ENCODE assay signal across 8 cellular contexts in the genomic region with DNA sequence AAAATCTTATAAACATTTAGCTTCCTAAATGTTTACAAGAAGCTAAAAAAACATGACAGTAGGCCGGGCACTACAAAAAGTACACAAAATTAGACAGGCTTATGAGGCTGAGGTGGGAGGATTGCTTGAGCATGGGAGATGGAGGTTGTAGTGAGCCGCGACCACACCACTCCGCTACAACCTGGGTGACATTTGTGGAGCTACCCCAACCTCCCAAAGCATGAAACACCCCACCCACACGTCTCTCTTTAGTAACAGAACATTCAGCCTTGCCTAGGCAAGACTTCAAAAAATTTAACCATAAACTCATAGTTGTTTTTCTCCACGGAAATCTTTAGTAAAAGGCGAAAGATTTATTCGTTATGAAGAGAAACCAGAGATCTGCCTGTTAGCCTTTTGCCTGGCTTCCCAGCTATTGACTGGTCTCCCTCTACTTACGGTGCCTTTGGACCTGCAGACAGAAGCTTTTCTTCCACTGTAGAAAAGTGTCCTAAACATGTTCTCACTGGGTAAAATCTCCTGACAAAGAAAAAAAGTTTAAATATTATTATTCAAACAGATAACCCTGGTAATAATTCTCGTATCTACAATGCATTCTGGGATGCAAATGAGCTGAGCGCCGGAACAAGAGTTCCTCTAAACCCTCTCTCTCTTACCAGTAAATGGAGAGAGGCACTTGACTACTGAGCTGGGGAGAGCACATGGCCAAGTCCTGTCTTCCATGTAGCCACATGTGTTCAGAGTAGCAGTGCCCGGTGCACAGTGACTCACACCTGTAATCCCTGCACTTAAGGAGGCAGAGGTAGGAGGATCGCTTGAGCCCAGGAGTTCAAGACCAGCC. TPM values are rescaled to one million over a fixed set of nuclear protein-coding genes. Genes with fewer than 3 reads are reported as not detected.
DNase-seq lines count a peak whose midpoint lies in the region; ATAC-seq and TF ChIP-seq lines count a peak whose summit lies in the region.

No MANE protein-coding gene starts in this region.

- H3K27ac Mint-ChIP-seq in Calu3 (ENCODE audit: unreplicated experiment): peak overlapping the region; percentile 96

- H3K36me3 Mint-ChIP-seq in Calu3 (ENCODE audit: insufficient read depth, unreplicated experiment): peaks cover 31% of the 10 kb centered on the region

- H3K4me1 ChIP-seq in fibroblast of lung (ENCODE audit: control insufficient read depth, extremely low read depth, insufficient read depth, low read length): peaks cover 1% of the 10 kb centered on the region
- peaks cover 7% of the 10 kb centered on the region for H3K4me1 ChIP-seq in osteoblast (ENCODE audit: insufficient read depth, low read length)

- intact Hi-C loops in Calu3 (cut with micrococcal nuclease; ENCODE audit: unreplicated experiment): no loop called here

- no peaks in the 10 kb centered on the region for H3K27me3 ChIP-seq in fibroblast of lung (ENCODE audit: control insufficient read depth, insufficient read depth, low read length)
- no peaks in the 10 kb centered on the region for H3K27me3 ChIP-seq in osteoblast (ENCODE audit: insufficient read depth, low read length)

- H3K27ac ChIP-seq in fibroblast of lung (ENCODE audit: insufficient read depth, low read length) (peak overlapping the region; percentile 68), osteoblast (ENCODE audit: low read depth, low read length) (peak overlapping the region; percentile 70)

- ATAC-seq in GM19455 (IDR thresholded peaks at IDR 0.05; ENCODE audit: unreplicated experiment) (peak; percentile 80), HG03469 (IDR thresholded peaks at IDR 0.05; ENCODE audit: unreplicated experiment) (peak; percentile 49)

- DNase-seq in Calu3 (peak; percentile 82), NOMO-1 (lab: John Stamatoyannopoulos, UW; ENCODE audit: unreplicated experiment in 2 of 2) (peak; percentile 97 to 100), fibroblast of lung (ENCODE audit: low read depth in 2 of 2) (peak; percentile 90 to 95), osteoblast (ENCODE audit: insufficient read length, low spot score, missing footprints) (peak; percentile 93), NCI-H128 (lab: John Stamatoyannopoulos, UW; ENCODE audit: unreplicated experiment) (no peak)
- peak; percentile 74 for DNase-seq in activated CD8-positive, alpha-beta memory T cell treated with anti-CD3 and anti-CD28 coated beads, Interleukin-2, amount 50 U/mL, for 24 hours (ENCODE audit: extremely low read depth)

- H4K20me1 ChIP-seq in fibroblast of lung (ENCODE audit: control insufficient read depth, extremely low read depth, insufficient read depth, low read length): no peaks in the 10 kb centered on the region
- no peaks in the 10 kb centered on the region for H4K20me1 ChIP-seq in osteoblast (ENCODE audit: insufficient read depth, low read length)

- BruUV-seq in Calu3 (replicated peaks; lab: Mats Ljungman, UMichigan): TSS peak; percentile 99

- H3K79me2 ChIP-seq in fibroblast of lung (ENCODE audit: control insufficient read depth, insufficient read depth, low read length): no peaks in the 10 kb centered on the region
- no peaks in the 10 kb centered on the region for H3K79me2 ChIP-seq in osteoblast (ENCODE audit: insufficient read depth, low read length)

- peaks cover 36% of the 10 kb centered on the region for H3K4me1 Mint-ChIP-seq in Calu3 (ENCODE audit: low read depth, unreplicated experiment)

- TF ChIP-seq CTCF in Calu3 (IDR thresholded peaks at IDR 0.05; ENCODE audit: unreplicated experiment): no peak
- no peak for TF ChIP-seq CTCF in fibroblast of lung (conservative IDR thresholded peaks at IDR 0.05 in 1 of 2, IDR thresholded peaks at IDR 0.05 in 1 of 2; ENCODE audit: low read depth in 1 of 2, low read length in 2 of 2)
- no peak for TF ChIP-seq CTCF in osteoblast (IDR thresholded peaks at IDR 0.05; ENCODE audit: extremely low read depth, low read depth, low read length)

- no peaks in the 10 kb centered on the region for H3K9me3 ChIP-seq in fibroblast of lung (ENCODE audit: control insufficient read depth, insufficient read depth, low read depth, low read length)
- no peaks in the 10 kb centered on the region for H3K9me3 ChIP-seq in osteoblast (ENCODE audit: low read depth, low read length)

- H3K4me2 ChIP-seq in fibroblast of lung (ENCODE audit: extremely low read depth, insufficient read depth, low read length): no peak overlapping the region
- H3K4me2 ChIP-seq in osteoblast (ENCODE audit: insufficient read depth, low read length): peak overlapping the region; percentile 48

- H3K36me3 ChIP-seq in fibroblast of lung (ENCODE audit: control insufficient read depth, insufficient read depth, low read length) (no peaks in the 10 kb centered on the region), osteoblast (ENCODE audit: insufficient read depth, low read length) (no peaks in the 10 kb centered on the region)

- H2AFZ ChIP-seq in fibroblast of lung (ENCODE audit: low read length) (no peak overlapping the region), osteoblast (ENCODE audit: low read length) (peak overlapping the region; percentile 31)

- peaks cover 13% of the 10 kb centered on the region for H3K27me3 Mint-ChIP-seq in Calu3 (ENCODE audit: unreplicated experiment)

- H3K9ac ChIP-seq in fibroblast of lung (ENCODE audit: insufficient read depth, low read length): no peak overlapping the region

- H3K4me3 Mint-ChIP-seq in Calu3 (ENCODE audit: low read depth, unreplicated experiment): peak overlapping the region; percentile 26

- no peaks in the 10 kb centered on the region for H3K9me3 Mint-ChIP-seq in Calu3 (ENCODE audit: low read depth, unreplicated experiment)

- CTCF ChIA-PET in Calu3 (lab: Charles Lee): interaction anchor here (0.5 to 1.6 kb wide), 6 partner anchors 9 to 487 kb away, joined by 3 to 11 read pairs (median 4); a partner anchor contains a TSS

- H3K4me3 ChIP-seq in fibroblast of lung (replicated peaks in 1 of 4; ENCODE audit: control extremely low read depth in 1 of 4, insufficient read depth in 1 of 4, low read depth in 3 of 4, low read length in 4 of 4): no peak overlapping the region
- H3K4me3 ChIP-seq in osteoblast (ENCODE audit: insufficient read depth, low read length): no peak overlapping the region

RNA-seq across cellular contexts. Expression of a gene that starts 9.2 kb away (rescaled TPM):
- not detected in 2 replicates for total RNA-seq in Calu3 (2022)
- total RNA-seq in fibroblast of lung: not detected in 2 replicates
- not detected in 2 replicates for polyA plus RNA-seq in fibroblast of lung
- not detected in 2 replicates for polyA plus RNA-seq in fibroblast of lung (2012)
- under 0.01 TPM in 1 of 2 replicates, not detected in the other for polyA minus RNA-seq in fibroblast of lung (ENCODE audit: low replicate concordance)
- not detected in 2 replicates for total RNA-seq in osteoblast

RNA-seq across cellular contexts. Expression of a gene that starts 17.9 kb away (rescaled TPM):
- total RNA-seq in Calu3 (2022) (54.9 and 67.6 TPM in 2 replicates), fibroblast of lung (0.51 and 9.2 TPM in 2 replicates), osteoblast (3.3 and 3.8 TPM in 2 replicates)
- polyA plus RNA-seq in fibroblast of lung: 9.9 and 41.9 TPM in 2 replicates
- 7.2 and 28.0 TPM in 2 replicates for polyA plus RNA-seq in fibroblast of lung (2012)
- polyA minus RNA-seq in fibroblast of lung (ENCODE audit: low replicate concordance): 3.8 and 24.6 TPM in 2 replicates

RNA-seq across cellular contexts. Expression of a gene that starts 47.2 kb away (rescaled TPM):
- total RNA-seq in Calu3 (2022): 4.7 and 5.8 TPM in 2 replicates
- total RNA-seq in fibroblast of lung: 2.3 and 6.4 TPM in 2 replicates
- polyA plus RNA-seq in fibroblast of lung: 0.75 and 2.4 TPM in 2 replicates
- polyA plus RNA-seq in fibroblast of lung (2012): 0.27 and 1.0 TPM in 2 replicates
- not detected in 2 replicates for polyA minus RNA-seq in fibroblast of lung (ENCODE audit: low replicate concordance)
- 3.2 and 4.3 TPM in 2 replicates for total RNA-seq in osteoblast

RNA-seq across cellular contexts. Expression of a gene that starts 47.5 kb away (rescaled TPM):
- 10.9 and 13.3 TPM in 2 replicates for total RNA-seq in Calu3 (2022)
- total RNA-seq in fibroblast of lung: 5.6 and 8.1 TPM in 2 replicates
- 11.6 and 12.4 TPM in 2 replicates for polyA plus RNA-seq in fibroblast of lung
- polyA plus RNA-seq in fibroblast of lung (2012): 16.4 and 16.8 TPM in 2 replicates
- 15.9 and 37.0 TPM in 2 replicates for polyA minus RNA-seq in fibroblast of lung (ENCODE audit: low replicate concordance)
- total RNA-seq in osteoblast: 6.9 and 7.7 TPM in 2 replicates

RNA-seq across cellular contexts. Expression of a gene that starts 53.6 kb away (rescaled TPM):
- total RNA-seq in Calu3 (2022): 965 and 1,104 TPM in 2 replicates
- 1,373 and 1,913 TPM in 2 replicates for total RNA-seq in fibroblast of lung
- polyA plus RNA-seq in fibroblast of lung: 1,895 and 2,098 TPM in 2 replicates
- polyA plus RNA-seq in fibroblast of lung (2012): 2,285 and 2,608 TPM in 2 replicates
- 229 and 279 TPM in 2 replicates for polyA minus RNA-seq in fibroblast of lung (ENCODE audit: low replicate concordance)
- 1,174 and 1,221 TPM in 2 replicates for total RNA-seq in osteoblast
